In the genomic region with DNA sequence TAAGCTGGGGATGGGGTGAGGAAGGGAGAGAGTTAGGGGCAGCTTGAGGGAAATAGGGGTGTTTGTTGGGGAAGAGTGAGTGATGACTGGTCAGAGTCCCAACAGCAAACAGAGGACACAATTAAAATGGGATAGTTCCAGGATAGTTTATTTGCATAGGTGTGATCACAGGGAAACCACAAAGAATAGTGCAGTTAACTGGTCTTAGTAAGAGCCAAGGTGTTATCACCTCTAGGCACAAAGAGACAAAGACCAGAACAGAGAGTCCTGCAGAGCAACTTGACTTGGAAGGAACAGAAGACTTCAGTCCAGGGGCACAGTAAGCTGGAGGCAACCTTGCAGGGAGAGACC, we compare ENCODE assay signal across 19 cellular contexts.
"Had no signal": no experiment of that assay in that cellular context is flagged by ENCODE, and none has a peak within 500 bp of the region (broad histone marks: within the 10 kb centered on the region; RNA-seq: fewer than 3 reads in every experiment).

No MANE protein-coding gene starts in this region.

- ATAC-seq: activated naive CD4-positive, alpha-beta T cell treated with anti-CD3 and anti-CD28 coated beads, Interleukin-2, amount 50 U/mL, for 72 hours; activated T-cell treated with anti-CD3 and anti-CD28 coated beads, Interleukin-2, amount 50 U/mL, for 72 hours had no signal

- H3K27me3 ChIP-seq: esophagus muscularis mucosa, neutrophil, tibial nerve had no signal

- H3K9me3 Mint-ChIP-seq: activated CD4-positive, alpha-beta T cell treated with anti-CD3 and anti-CD28 coated beads, Interleukin-2, amount 10 ng/mL, durations not matched to agents 24 days and 14 days; activated naive CD4-positive, alpha-beta T cell treated with anti-CD3 and anti-CD28 coated beads, Interleukin-2, amount 50 U/mL, for 72 hours; activated T-cell treated with anti-CD3 and anti-CD28 coated beads, Interleukin-2, amount 50 U/mL, for 72 hours; T-helper 2 cell treated with Interferon-gamma antibody and Interleukin-4, amounts not matched to agents 5 μg/mL and 100 μg/mL, for 36 hours had no signal

- H3K4me1 Mint-ChIP-seq: activated CD4-positive, alpha-beta T cell treated with anti-CD3 and anti-CD28 coated beads, Interleukin-2, amount 10 ng/mL, durations not matched to agents 24 days and 14 days had no signal

- H3K9me3 ChIP-seq: esophagus muscularis mucosa, neutrophil, tibial nerve had no signal

- H3K4me3 Mint-ChIP-seq: activated CD4-positive, alpha-beta T cell treated with anti-CD3 and anti-CD28 coated beads, Interleukin-2, amount 10 ng/mL, durations not matched to agents 24 days and 14 days; activated T-cell treated with anti-CD3 and anti-CD28 coated beads, Interleukin-2, amount 50 U/mL, for 72 hours; T-helper 2 cell treated with Interferon-gamma antibody and Interleukin-4, amounts not matched to agents 5 μg/mL and 100 μg/mL, for 36 hours had no signal

- H3K36me3 Mint-ChIP-seq: activated naive CD4-positive, alpha-beta T cell treated with anti-CD3 and anti-CD28 coated beads, Interleukin-2, amount 50 U/mL, for 72 hours had no signal

- H3K27ac Mint-ChIP-seq: activated CD4-positive, alpha-beta T cell treated with anti-CD3 and anti-CD28 coated beads, Interleukin-2, amount 10 ng/mL, durations not matched to agents 24 days and 14 days; activated naive CD4-positive, alpha-beta T cell treated with anti-CD3 and anti-CD28 coated beads, Interleukin-2, amount 50 U/mL, for 72 hours; activated T-cell treated with anti-CD3 and anti-CD28 coated beads, Interleukin-2, amount 50 U/mL, for 72 hours; progenitor cell of endocrine pancreas; T-helper 2 cell treated with Interferon-gamma antibody and Interleukin-4, amounts not matched to agents 5 μg/mL and 100 μg/mL, for 36 hours had no signal

- H3K27me3 Mint-ChIP-seq: activated CD4-positive, alpha-beta T cell treated with anti-CD3 and anti-CD28 coated beads, Interleukin-2, amount 10 ng/mL, durations not matched to agents 24 days and 14 days had no signal

- H3K27ac ChIP-seq: esophagus muscularis mucosa, neutrophil had no signal

- H3K4me3 ChIP-seq: esophagus muscularis mucosa, tibial nerve had no signal

- H3K36me3 ChIP-seq: esophagus muscularis mucosa, neutrophil, tibial nerve had no signal

- DNase-seq: activated CD4-positive, alpha-beta T cell treated with anti-CD3 and anti-CD28 coated beads, Interleukin-2, amount 10 ng/mL, durations not matched to agents 24 days and 14 days; activated CD4-positive, CD25-positive, alpha-beta regulatory T cell; activated gamma-delta T cell; activated T-cell treated with anti-CD3 and anti-CD28 coated beads, Interleukin-2, amount 50 U/mL, for 72 hours; hippocampal formation; kidney; left ventricle myocardium superior; right cardiac atrium; small intestine; stimulated activated CD4-positive, alpha-beta T cell treated with anti-CD3 and anti-CD28 coated beads, Interleukin-4, amount 100 ng/mL, for 4 hours; stimulated activated CD8-positive, alpha-beta memory T cell treated with anti-CD3 and anti-CD28 coated beads, Interleukin-4, amount 100 ng/mL, for 48 hours; stimulated activated naive CD4-positive, alpha-beta T cell treated with Interleukin-2 at 50 U/mL for 16 hours; substantia nigra had no signal
